Comparison of ENCODE assay signal across 2 cellular contexts in genomic region chr2:107712857-107713256, GRCh38.
TF ChIP-seq lines count a peak whose summit lies in the region.

No MANE protein-coding gene starts in this region.

TF ChIP-seq in IMR-90, 13 proteins besides CTCF, POLR2A, EP300 and RAD21:
- TF ChIP-seq MXI1 (IDR thresholded peaks at IDR 0.05; ENCODE audit: borderline replicate concordance, low read depth, low read length) (no peak), SMC3 (IDR thresholded peaks at IDR 0.05; ENCODE audit: low read depth, low read length) (no peak), MAZ (IDR thresholded peaks at IDR 0.05; ENCODE audit: borderline replicate concordance, low read depth, low read length) (no peak), ELK1 (IDR thresholded peaks at IDR 0.05; ENCODE audit: borderline replicate concordance, low read depth, low read length) (no peak), CHD1 (IDR thresholded peaks at IDR 0.05; ENCODE audit: low read depth, low read length) (no peak), RCOR1 (IDR thresholded peaks at IDR 0.05; ENCODE audit: insufficient replicate concordance, low read length) (no peak)
TF ChIP-seq in IMR-90: peak in this region for 0.

TF ChIP-seq in H1, 55 proteins besides CTCF, POLR2A, EP300 and RAD21:
- TF ChIP-seq ASH2L (IDR thresholded peaks at IDR 0.05; ENCODE audit: low read length) = no peak
TF ChIP-seq in H1: peak in this region for 0.
